2 cellular contexts compared by ENCODE assay signal in the genomic region with DNA sequence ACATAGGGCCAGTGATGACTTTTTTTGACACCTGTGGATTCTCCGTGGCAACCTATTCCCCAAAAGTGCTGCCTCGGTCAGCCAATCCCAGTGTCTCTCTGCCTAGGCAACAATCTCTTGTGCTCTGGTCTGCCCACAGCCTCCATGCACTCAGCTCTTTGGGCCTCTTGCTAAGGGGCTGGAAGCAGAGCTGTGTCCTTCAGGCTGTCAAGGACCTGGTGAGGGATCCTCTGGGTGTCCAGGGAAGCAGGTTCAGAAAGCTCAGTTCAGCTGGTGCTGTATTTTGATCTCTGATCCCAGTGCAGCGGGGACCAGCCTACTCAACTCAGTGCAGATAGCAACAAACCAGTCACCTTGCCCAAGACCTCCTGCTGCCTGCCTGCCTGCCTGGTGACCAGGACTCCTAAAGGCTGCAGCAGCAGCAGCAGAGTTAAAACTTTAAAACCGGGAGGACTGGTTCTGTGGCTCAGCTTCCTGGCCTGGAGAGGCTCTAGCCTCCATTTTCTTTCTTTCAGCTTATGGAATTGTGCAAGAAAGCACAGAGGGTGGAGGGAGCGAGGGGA.
TF ChIP-seq lines count a peak whose summit lies in the region.

No MANE protein-coding gene starts in this region.

TF ChIP-seq in K562, 482 proteins besides CTCF, POLR2A, EP300 and RAD21:
- TF ChIP-seq ZNF77 (CRISPR knock-in tag; IDR thresholded peaks at IDR 0.05) (no peak), CEBPB (tag; IDR thresholded peaks at IDR 0.05) (peak; percentile 39; the same call in 1 of the 2 replicates)
- TF ChIP-seq, protein P1, sequence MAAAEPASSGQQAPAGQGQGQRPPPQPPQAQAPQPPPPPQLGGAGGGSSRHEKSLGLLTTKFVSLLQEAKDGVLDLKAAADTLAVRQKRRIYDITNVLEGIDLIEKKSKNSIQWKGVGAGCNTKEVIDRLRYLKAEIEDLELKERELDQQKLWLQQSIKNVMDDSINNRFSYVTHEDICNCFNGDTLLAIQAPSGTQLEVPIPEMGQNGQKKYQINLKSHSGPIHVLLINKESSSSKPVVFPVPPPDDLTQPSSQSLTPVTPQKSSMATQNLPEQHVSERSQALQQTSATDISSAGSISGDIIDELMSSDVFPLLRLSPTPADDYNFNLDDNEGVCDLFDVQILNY (CRISPR knock-in tag; IDR thresholded peaks at IDR 0.05), result no peak

TF ChIP-seq in HepG2, 621 proteins besides CTCF, POLR2A, EP300 and RAD21:
- TF ChIP-seq SUZ12 (IDR thresholded peaks at IDR 0.05; ENCODE audit: low read depth, low read length), result no peak
- TF ChIP-seq, protein P2, sequence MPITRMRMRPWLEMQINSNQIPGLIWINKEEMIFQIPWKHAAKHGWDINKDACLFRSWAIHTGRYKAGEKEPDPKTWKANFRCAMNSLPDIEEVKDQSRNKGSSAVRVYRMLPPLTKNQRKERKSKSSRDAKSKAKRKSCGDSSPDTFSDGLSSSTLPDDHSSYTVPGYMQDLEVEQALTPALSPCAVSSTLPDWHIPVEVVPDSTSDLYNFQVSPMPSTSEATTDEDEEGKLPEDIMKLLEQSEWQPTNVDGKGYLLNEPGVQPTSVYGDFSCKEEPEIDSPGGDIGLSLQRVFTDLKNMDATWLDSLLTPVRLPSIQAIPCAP (CRISPR knock-in tag; IDR thresholded peaks at IDR 0.05; ENCODE audit: low read depth), result no peak
- TF ChIP-seq RFX5 (IDR thresholded peaks at IDR 0.05; ENCODE audit: low read depth, low read length), result peak; percentile 63
- TF ChIP-seq, protein P3, sequence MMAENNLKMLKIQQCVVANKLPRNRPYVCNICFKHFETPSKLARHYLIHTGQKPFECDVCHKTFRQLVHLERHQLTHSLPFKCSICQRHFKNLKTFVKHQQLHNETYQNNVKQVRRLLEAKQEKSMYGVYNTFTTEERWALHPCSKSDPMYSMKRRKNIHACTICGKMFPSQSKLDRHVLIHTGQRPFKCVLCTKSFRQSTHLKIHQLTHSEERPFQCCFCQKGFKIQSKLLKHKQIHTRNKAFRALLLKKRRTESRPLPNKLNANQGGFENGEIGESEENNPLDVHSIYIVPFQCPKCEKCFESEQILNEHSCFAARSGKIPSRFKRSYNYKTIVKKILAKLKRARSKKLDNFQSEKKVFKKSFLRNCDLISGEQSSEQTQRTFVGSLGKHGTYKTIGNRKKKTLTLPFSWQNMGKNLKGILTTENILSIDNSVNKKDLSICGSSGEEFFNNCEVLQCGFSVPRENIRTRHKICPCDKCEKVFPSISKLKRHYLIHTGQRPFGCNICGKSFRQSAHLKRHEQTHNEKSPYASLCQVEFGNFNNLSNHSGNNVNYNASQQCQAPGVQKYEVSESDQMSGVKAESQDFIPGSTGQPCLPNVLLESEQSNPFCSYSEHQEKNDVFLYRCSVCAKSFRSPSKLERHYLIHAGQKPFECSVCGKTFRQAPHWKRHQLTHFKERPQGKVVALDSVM (CRISPR knock-in tag; IDR thresholded peaks at IDR 0.05), result no peak
- TF ChIP-seq ZNF768 (CRISPR knock-in tag; IDR thresholded peaks at IDR 0.05), result no peak
- no peak for TF ChIP-seq JUNB (CRISPR knock-in tag; IDR thresholded peaks at IDR 0.05; ENCODE audit: borderline replicate concordance)
- TF ChIP-seq SALL1 (CRISPR knock-in tag; IDR thresholded peaks at IDR 0.05), result 0 out of 2 replicates have a peak, but pooled peaks have one; percentile 22
- TF ChIP-seq, protein P4, sequence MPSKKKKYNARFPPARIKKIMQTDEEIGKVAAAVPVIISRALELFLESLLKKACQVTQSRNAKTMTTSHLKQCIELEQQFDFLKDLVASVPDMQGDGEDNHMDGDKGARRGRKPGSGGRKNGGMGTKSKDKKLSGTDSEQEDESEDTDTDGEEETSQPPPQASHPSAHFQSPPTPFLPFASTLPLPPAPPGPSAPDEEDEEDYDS (CRISPR knock-in tag; IDR thresholded peaks at IDR 0.05), result no peak
- TF ChIP-seq ZNF496 (CRISPR knock-in tag; IDR thresholded peaks at IDR 0.05; ENCODE audit: insufficient replicate concordance), result no peak
- TF ChIP-seq ZNF781 (CRISPR knock-in tag; IDR thresholded peaks at IDR 0.05; ENCODE audit: borderline replicate concordance, not compliant biosample characterization), result no peak
- peak; percentile 73 for TF ChIP-seq HNF4A (CRISPR knock-in tag; IDR thresholded peaks at IDR 0.05)
- peak; percentile 46; the same call in 1 of the 2 replicates for TF ChIP-seq ZNF292 (CRISPR knock-in tag; IDR thresholded peaks at IDR 0.05; ENCODE audit: borderline replicate concordance, low read depth)
- 0 out of 2 replicates have a peak, but pooled peaks have one; percentile 26 for TF ChIP-seq PITX1 (CRISPR knock-in tag; IDR thresholded peaks at IDR 0.05)
- TF ChIP-seq HDAC2 (CRISPR knock-in tag; IDR thresholded peaks at IDR 0.05), result no peak
- TF ChIP-seq ZNF607 (CRISPR knock-in tag; IDR thresholded peaks at IDR 0.05; ENCODE audit: borderline replicate concordance), result no peak
- 0 out of 2 replicates have a peak, but pooled peaks have one; percentile 40 for TF ChIP-seq ZMYM3 (CRISPR knock-in tag; IDR thresholded peaks at IDR 0.05)
- TF ChIP-seq, protein P5, sequence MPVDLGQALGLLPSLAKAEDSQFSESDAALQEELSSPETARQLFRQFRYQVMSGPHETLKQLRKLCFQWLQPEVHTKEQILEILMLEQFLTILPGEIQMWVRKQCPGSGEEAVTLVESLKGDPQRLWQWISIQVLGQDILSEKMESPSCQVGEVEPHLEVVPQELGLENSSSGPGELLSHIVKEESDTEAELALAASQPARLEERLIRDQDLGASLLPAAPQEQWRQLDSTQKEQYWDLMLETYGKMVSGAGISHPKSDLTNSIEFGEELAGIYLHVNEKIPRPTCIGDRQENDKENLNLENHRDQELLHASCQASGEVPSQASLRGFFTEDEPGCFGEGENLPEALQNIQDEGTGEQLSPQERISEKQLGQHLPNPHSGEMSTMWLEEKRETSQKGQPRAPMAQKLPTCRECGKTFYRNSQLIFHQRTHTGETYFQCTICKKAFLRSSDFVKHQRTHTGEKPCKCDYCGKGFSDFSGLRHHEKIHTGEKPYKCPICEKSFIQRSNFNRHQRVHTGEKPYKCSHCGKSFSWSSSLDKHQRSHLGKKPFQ (CRISPR knock-in tag; IDR thresholded peaks at IDR 0.05; ENCODE audit: insufficient replicate concordance), result no peak
- TF ChIP-seq MAFG (CRISPR knock-in tag; IDR thresholded peaks at IDR 0.05), result no peak
- TF ChIP-seq, protein P6, sequence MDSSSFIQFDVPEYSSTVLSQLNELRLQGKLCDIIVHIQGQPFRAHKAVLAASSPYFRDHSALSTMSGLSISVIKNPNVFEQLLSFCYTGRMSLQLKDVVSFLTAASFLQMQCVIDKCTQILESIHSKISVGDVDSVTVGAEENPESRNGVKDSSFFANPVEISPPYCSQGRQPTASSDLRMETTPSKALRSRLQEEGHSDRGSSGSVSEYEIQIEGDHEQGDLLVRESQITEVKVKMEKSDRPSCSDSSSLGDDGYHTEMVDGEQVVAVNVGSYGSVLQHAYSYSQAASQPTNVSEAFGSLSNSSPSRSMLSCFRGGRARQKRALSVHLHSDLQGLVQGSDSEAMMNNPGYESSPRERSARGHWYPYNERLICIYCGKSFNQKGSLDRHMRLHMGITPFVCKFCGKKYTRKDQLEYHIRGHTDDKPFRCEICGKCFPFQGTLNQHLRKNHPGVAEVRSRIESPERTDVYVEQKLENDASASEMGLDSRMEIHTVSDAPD (CRISPR knock-in tag; IDR thresholded peaks at IDR 0.05), result no peak
